In genomic region chr3:38453075-38453913, GRCh38 we compare ENCODE assay signal across 1 cellular context.
TF ChIP-seq lines count a peak whose summit lies in the region.

Gene ACVR2B (plus strand): TSS chr3:38453890. CDS start chr3:38454323, 433 bp downstream.

TF ChIP-seq in K562, 482 proteins besides CTCF, POLR2A, EP300 and RAD21 (continued from another document and continues in another):
- no peak for TF ChIP-seq ZNF407 (IDR thresholded peaks at IDR 0.05; ENCODE audit: low read depth)
- TF ChIP-seq L3MBTL2 (IDR thresholded peaks at IDR 0.05): peak; percentile 81
- TF ChIP-seq BDP1 (IDR thresholded peaks at IDR 0.05; ENCODE audit: insufficient read depth, insufficient read length): no peak
- TF ChIP-seq ERF (CRISPR knock-in tag; IDR thresholded peaks at IDR 0.05): 0 out of 2 replicates have a peak, but pooled peaks have one; percentile 68
- TF ChIP-seq CHD2 (IDR thresholded peaks at IDR 0.05; ENCODE audit: low read depth, low read length): peak; percentile 47; the same call in 1 of the 2 replicates
- TF ChIP-seq PBX2 (CRISPR knock-in tag; IDR thresholded peaks at IDR 0.05; ENCODE audit: low read depth): no peak
- TF ChIP-seq PBX2 (tag; conservative IDR thresholded peaks at IDR 0.05; ENCODE audit: low read depth): no peak
- TF ChIP-seq TARDBP (IDR thresholded peaks at IDR 0.05): peak; percentile 56; the same call in 1 of the 2 replicates
- TF ChIP-seq ZNF197 (CRISPR knock-in tag; IDR thresholded peaks at IDR 0.05; ENCODE audit: low read depth): 0 out of 2 replicates have a peak, but pooled peaks have one; percentile 46
- TF ChIP-seq NRF1 (conservative IDR thresholded peaks at IDR 0.05 in 1 of 2, IDR thresholded peaks at IDR 0.05 in 1 of 2): peak; percentile 21 to 30; a peak in 1 of 4 replicates
- no peak for TF ChIP-seq ATF3 (IDR thresholded peaks at IDR 0.05)
- TF ChIP-seq ATF3 (CRISPR knock-in tag; conservative IDR thresholded peaks at IDR 0.05): no peak
- no peak for TF ChIP-seq ASH1L (IDR thresholded peaks at IDR 0.05; ENCODE audit: borderline replicate concordance, low read depth, partially characterized antibody)
- no peak for TF ChIP-seq CBX2 (IDR thresholded peaks at IDR 0.05; ENCODE audit: insufficient read depth, low read length, poor library complexity, severe bottlenecking)
- no peak for TF ChIP-seq SMC3 (conservative IDR thresholded peaks at IDR 0.05; ENCODE audit: insufficient read depth, low read depth, low read length)
- no peak for TF ChIP-seq SNAPC5 (CRISPR knock-in tag; IDR thresholded peaks at IDR 0.05)
- no peak for TF ChIP-seq JUN (IDR thresholded peaks at IDR 0.05; ENCODE audit: borderline replicate concordance, low read depth, low read length)
- TF ChIP-seq JUN (CRISPR knock-in tag; IDR thresholded peaks at IDR 0.05; ENCODE audit: borderline replicate concordance): no peak
- TF ChIP-seq TFAP4 (CRISPR knock-in tag; IDR thresholded peaks at IDR 0.05; ENCODE audit: borderline replicate concordance): peak; percentile 65; the same call in 1 of the 2 replicates
- no peak for TF ChIP-seq MCM7 (IDR thresholded peaks at IDR 0.05)
- TF ChIP-seq ZNF512 (tag; IDR thresholded peaks at IDR 0.05): no peak
- no peak for TF ChIP-seq ESRRA (IDR thresholded peaks at IDR 0.05; ENCODE audit: borderline replicate concordance, low read depth)
- TF ChIP-seq HOMEZ (CRISPR knock-in tag; IDR thresholded peaks at IDR 0.05): 0 out of 2 replicates have a peak, but pooled peaks have one; percentile 54
- TF ChIP-seq MTA1 (IDR thresholded peaks at IDR 0.05; ENCODE audit: borderline replicate concordance): no peak
- no peak for TF ChIP-seq SRSF1 (IDR thresholded peaks at IDR 0.05; ENCODE audit: low read depth, low read length)
- no peak for TF ChIP-seq ELK3 (CRISPR knock-in tag; IDR thresholded peaks at IDR 0.05)
- no peak for TF ChIP-seq ZBTB26 (CRISPR knock-in tag; IDR thresholded peaks at IDR 0.05)
- peak; percentile 67; the same call in 1 of the 2 replicates for TF ChIP-seq ETS1 (conservative IDR thresholded peaks at IDR 0.05; ENCODE audit: control insufficient read depth, low read depth, low read length)
- peak; percentile 85; the same call in 1 of the 2 replicates for TF ChIP-seq RB1 (IDR thresholded peaks at IDR 0.05; ENCODE audit: low read depth)
- no peak for TF ChIP-seq DLX4 (CRISPR knock-in tag; IDR thresholded peaks at IDR 0.05)
- TF ChIP-seq ZKSCAN3 (CRISPR knock-in tag; IDR thresholded peaks at IDR 0.05): no peak
- TF ChIP-seq ZNF57 (CRISPR knock-in tag; IDR thresholded peaks at IDR 0.05): no peak
- TF ChIP-seq HINFP (tag; conservative IDR thresholded peaks at IDR 0.05; ENCODE audit: low read depth): no peak
- TF ChIP-seq ILK (tag; IDR thresholded peaks at IDR 0.05; ENCODE audit: borderline replicate concordance, low read depth): no peak
- peak; percentile 49; the same call in 1 of the 2 replicates for TF ChIP-seq KLF13 (tag; IDR thresholded peaks at IDR 0.05; ENCODE audit: borderline replicate concordance, low read depth)
- no peak for TF ChIP-seq SPI1 (IDR thresholded peaks at IDR 0.05; ENCODE audit: borderline replicate concordance, low read depth, low read length)
